In genomic region chr10:58372630-58373445, GRCh38 we compare ENCODE assay signal across 17 cellular contexts. TPM values are rescaled to one million over a fixed set of nuclear protein-coding genes. Genes with fewer than 3 reads are reported as not detected.
DNase-seq lines count a peak whose midpoint lies in the region; ATAC-seq and TF ChIP-seq lines count a peak whose summit lies in the region.
"Had no signal": no experiment of that assay in that cellular context is flagged by ENCODE, and none has a peak within 500 bp of the region (broad histone marks: within the 10 kb centered on the region; RNA-seq: fewer than 3 reads in every experiment).

No MANE protein-coding gene starts in this region.

- no peaks in the 10 kb centered on the region for H3K27me3 ChIP-seq in foreskin keratinocyte
- no peaks in the 10 kb centered on the region for H3K27me3 ChIP-seq in upper lobe of right lung
- H3K27me3 ChIP-seq: BE2C, cardiac muscle cell, left lung had no signal

- intact Hi-C loops in upper lobe of right lung (cut with DNase I), result no loop called here

- H3K4me3 ChIP-seq in upper lobe of right lung, result no peak overlapping the region
- H3K4me3 ChIP-seq: cardiac muscle cell, left lung had no signal

- no peak for TF ChIP-seq CTCF in foreskin keratinocyte (conservative IDR thresholded peaks at IDR 0.05)
- no peak for TF ChIP-seq CTCF in upper lobe of right lung (IDR thresholded peaks at IDR 0.05)

- DNase-seq in foreskin keratinocyte (no peak), HuH-7 (ENCODE audit: low spot score) (no peak), LoVo (ENCODE audit: low spot score) (no peak), upper lobe of right lung (no peak), OCI-M2 (lab: John Stamatoyannopoulos, UW; ENCODE audit: unreplicated experiment) (no peak)
- DNase-seq: BE2C, DMS79 treated with DMSO at 0.1 percent for 48 hours, H9, left lung, NCI-H1105, NCI-H446, nephron progenitor cell had no signal

- H3K4me1 ChIP-seq in foreskin keratinocyte (no peaks in the 10 kb centered on the region), upper lobe of right lung (no peaks in the 10 kb centered on the region)
- H3K4me1 ChIP-seq: BE2C, left lung had no signal

- H3K27ac ChIP-seq in foreskin keratinocyte, result no peak overlapping the region
- H3K27ac ChIP-seq in upper lobe of right lung, result no peak overlapping the region
- H3K27ac ChIP-seq: cardiac muscle cell, left lung had no signal

- ATAC-seq in GM18867 (IDR thresholded peaks at IDR 0.05; ENCODE audit: unreplicated experiment) (peak; percentile 83), GM21619 (IDR thresholded peaks at IDR 0.05; ENCODE audit: unreplicated experiment) (peak; percentile 57), HG03135 (IDR thresholded peaks at IDR 0.05; ENCODE audit: unreplicated experiment) (peak; percentile 73), foreskin keratinocyte (peak; percentile 12), upper lobe of right lung (no peak)
- ATAC-seq: left lung, sciatic nerve had no signal

- no peaks in the 10 kb centered on the region for H3K9me3 ChIP-seq in upper lobe of right lung
- H3K9me3 ChIP-seq: BE2C, left lung had no signal

- H3K36me3 ChIP-seq in upper lobe of right lung, result no peaks in the 10 kb centered on the region
- H3K36me3 ChIP-seq: BE2C, left lung had no signal

RNA-seq across cellular contexts. Expression of gene TFAM, which starts 12.4 kb away (rescaled TPM):
- 34.9 and 51.5 TPM in 2 replicates for total RNA-seq in foreskin keratinocyte
- 12.0 and 21.3 TPM in 2 replicates for polyA plus RNA-seq in foreskin keratinocyte
- total RNA-seq in upper lobe of right lung, result 28.3 TPM

RNA-seq across cellular contexts. Expression of gene UBE2D1, which starts 38.0 kb away (rescaled TPM):
- total RNA-seq in foreskin keratinocyte, result 16.4 and 16.6 TPM in 2 replicates
- 16.3 and 19.1 TPM in 2 replicates for polyA plus RNA-seq in foreskin keratinocyte
- 18.2 TPM for total RNA-seq in upper lobe of right lung
